Comparison of ENCODE assay signal across 11 cellular contexts in genomic region chr12:46494424-46494823, GRCh38.
A peak's percentile ranks its signal among the peaks of the same experiment; 100 is the strongest.
DNase-seq lines count a peak whose midpoint lies in the region; ATAC-seq and TF ChIP-seq lines count a peak whose summit lies in the region.
"Had no signal": no experiment of that assay in that cellular context is flagged by ENCODE, and none has a peak within 500 bp of the region (broad histone marks: within the 10 kb centered on the region; RNA-seq: fewer than 3 reads in every experiment).

No MANE protein-coding gene starts in this region.

- no peaks in the 10 kb centered on the region for H3K9me3 Mint-ChIP-seq in type B pancreatic cell

- H3K36me3 Mint-ChIP-seq in type B pancreatic cell: no peaks in the 10 kb centered on the region

- H3K4me3 ChIP-seq in astrocyte of the cerebellum (ENCODE audit: low read depth, low read length): no peak overlapping the region
- H3K4me3 ChIP-seq: body of pancreas had no signal

- H3K27me3 Mint-ChIP-seq in type B pancreatic cell: no peaks in the 10 kb centered on the region

- peak overlapping the region; percentile 11 for H3K27ac Mint-ChIP-seq in type B pancreatic cell

- H3K4me3 Mint-ChIP-seq in type B pancreatic cell: peak overlapping the region; percentile 60

- in situ Hi-C loops in astrocyte of the cerebellum (cut with HindIII; ENCODE audit: low sequenced_read_pairs): no loop called here

- peaks cover 16% of the 10 kb centered on the region for H3K4me1 Mint-ChIP-seq in type B pancreatic cell (ENCODE audit: unreplicated experiment)

- TF ChIP-seq CTCF in astrocyte of the cerebellum (IDR thresholded peaks at IDR 0.05; ENCODE audit: low read depth, low read length, missing control alignments) (no peak), type B pancreatic cell (conservative IDR thresholded peaks at IDR 0.05) (no peak)

- peak; percentile 47 for DNase-seq in HT1080 (ENCODE audit: low read depth)
- DNase-seq in astrocyte of the cerebellum (ENCODE audit: low read depth): peak; percentile 74
- peak; percentile 53 for DNase-seq in iPS-NIHi11 (ENCODE audit: low spot score)
- no peak for DNase-seq in type B pancreatic cell (ENCODE audit: extremely low spot score, unreplicated experiment)
- DNase-seq: activated CD4-positive, alpha-beta T cell treated with anti-CD3 and anti-CD28 coated beads for 48 hours; body of pancreas; left cardiac atrium; NCI-H526 treated with DMSO at 0.1 percent for 48 hours had no signal

- ATAC-seq in HG03097 (IDR thresholded peaks at IDR 0.05; ENCODE audit: low FRiP score, unreplicated experiment) (no peak), GM18520 (IDR thresholded peaks at IDR 0.05; ENCODE audit: unreplicated experiment) (no peak), HG02970 (IDR thresholded peaks at IDR 0.05; ENCODE audit: low FRiP score, unreplicated experiment) (no peak)
- ATAC-seq: body of pancreas had no signal
